ENCODE assay signal across 11 cellular contexts in the genomic region with DNA sequence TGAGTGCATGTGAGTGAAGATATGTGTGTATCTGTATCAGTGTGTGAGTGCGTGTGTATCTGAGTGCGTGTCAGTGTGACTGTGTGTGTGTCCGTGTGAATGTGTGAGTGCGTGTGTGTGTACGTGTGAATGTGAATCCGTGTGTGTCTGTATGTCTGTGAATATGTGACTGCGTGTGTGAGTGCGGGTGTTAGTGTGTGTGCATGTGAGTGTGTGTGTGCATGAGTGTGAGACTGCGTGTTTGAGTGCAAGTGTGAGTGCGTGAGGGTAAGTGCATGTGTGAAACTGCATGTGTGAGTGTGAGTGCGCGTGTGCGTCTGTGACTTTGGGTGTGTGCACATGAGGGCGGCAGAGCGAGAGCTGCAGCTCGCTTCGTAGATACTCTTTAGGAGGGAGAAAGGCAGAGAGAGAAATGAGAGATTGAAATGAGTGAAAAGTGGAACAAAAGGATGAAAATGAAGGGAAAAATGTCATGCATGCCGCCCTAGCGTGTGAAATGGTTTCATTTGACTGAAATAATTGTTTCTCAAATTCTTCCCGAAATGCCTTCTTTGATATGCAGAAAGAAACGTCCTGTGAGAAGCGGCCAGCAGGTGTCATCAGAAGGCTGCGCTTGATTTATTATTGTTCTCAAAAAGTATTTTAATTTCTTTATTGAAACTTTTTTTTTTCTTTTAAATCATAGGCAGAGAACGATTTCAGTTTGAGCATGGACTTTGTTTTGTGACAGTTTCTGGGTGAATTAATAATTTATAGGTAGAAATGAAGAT. TPM values are rescaled to one million over a fixed set of nuclear protein-coding genes. Genes with fewer than 3 reads are reported as not detected.
DNase-seq lines count a peak whose midpoint lies in the region; ATAC-seq and TF ChIP-seq lines count a peak whose summit lies in the region.
"Had no signal": no experiment of that assay in that cellular context is flagged by ENCODE, and none has a peak within 500 bp of the region (broad histone marks: within the 10 kb centered on the region; RNA-seq: fewer than 3 reads in every experiment).

No MANE protein-coding gene starts in this region.

- H3K4me3 Mint-ChIP-seq in WTC11 = no peak overlapping the region

- CTCF ChIA-PET in WTC11 (lab: Charles Lee) = interaction anchor here (0.9 to 1.8 kb wide), 7 partner anchors 15 to 709 kb away, joined by 3 to 6 read pairs (median 4); no protein-coding TSS in a partner anchor

- H3K4me1 ChIP-seq in iPS-20b (ENCODE audit: insufficient read depth, low read length) = peaks cover 3% of the 10 kb centered on the region; the same call in 1 of the 2 replicates

- peak; percentile 13; the same call in 1 of the 2 replicates for ATAC-seq in WTC11
- no peak for ATAC-seq in HG03521 (IDR thresholded peaks at IDR 0.05; ENCODE audit: unreplicated experiment)
- no peak for ATAC-seq in GM21576 (IDR thresholded peaks at IDR 0.05; ENCODE audit: unreplicated experiment)
- ATAC-seq in HG03039 (IDR thresholded peaks at IDR 0.05; ENCODE audit: unreplicated experiment) = no peak

- no peak overlapping the region for H3K4me3 ChIP-seq in AG10803 (ENCODE audit: low read length)
- H3K4me3 ChIP-seq in GM12864 (ENCODE audit: low read depth, low read length) = no peak overlapping the region
- peak overlapping the region; percentile 24; the same call in 1 of the 2 replicates for H3K4me3 ChIP-seq in iPS-20b (ENCODE audit: low read length)
- H3K4me3 ChIP-seq: skin epidermis had no signal

- H3K9ac ChIP-seq in iPS-20b (ENCODE audit: low read depth, low read length) = no peak overlapping the region

- DNase-seq in AG10803 (ENCODE audit: low read depth) = peak; percentile 25
- no peak for DNase-seq in GM12864 (ENCODE audit: low read depth)
- no peak for DNase-seq in WTC11 (ENCODE audit: low spot score)
- DNase-seq in 8988T = no peak
- DNase-seq: effector CD4-positive, alpha-beta T cell; SIG-M5 had no signal

- no peaks in the 10 kb centered on the region for H3K9me3 ChIP-seq in iPS-20b (ENCODE audit: insufficient read depth, low read depth, low read length)

- H3K27me3 Mint-ChIP-seq in WTC11 (ENCODE audit: low read depth) = no peaks in the 10 kb centered on the region

- H3K9me3 Mint-ChIP-seq in WTC11 = no peaks in the 10 kb centered on the region

- H3K27me3 ChIP-seq in iPS-20b (ENCODE audit: insufficient read depth, low read length) = no peaks in the 10 kb centered on the region

- H3K4me1 Mint-ChIP-seq in WTC11 = peaks cover 7% of the 10 kb centered on the region

- TF ChIP-seq CTCF in AG10803 (conservative IDR thresholded peaks at IDR 0.05; ENCODE audit: low read length) = peak; percentile 47
- peak; percentile 21 for TF ChIP-seq CTCF in GM12864 (IDR thresholded peaks at IDR 0.05; ENCODE audit: low read depth, low read length, missing control alignments)
- TF ChIP-seq CTCF in WTC11 (IDR thresholded peaks at IDR 0.05) = no peak

- no peaks in the 10 kb centered on the region for H3K36me3 ChIP-seq in iPS-20b (ENCODE audit: insufficient read depth, low read depth, low read length)

- H3K27ac ChIP-seq in iPS-20b (ENCODE audit: low read length) = no peak overlapping the region
- H3K27ac ChIP-seq: skin epidermis had no signal

- POLR2A ChIA-PET in WTC11 (lab: Charles Lee) = no interaction called here

- no peak overlapping the region for H3K27ac Mint-ChIP-seq in WTC11

- H3K36me3 Mint-ChIP-seq in WTC11 = no peaks in the 10 kb centered on the region

TF ChIP-seq in WTC11, 78 proteins besides CTCF, POLR2A, EP300 and RAD21:
- no peak for TF ChIP-seq CREB1 (CRISPR knock-in tag; IDR thresholded peaks at IDR 0.05)
- TF ChIP-seq ZNF423 (CRISPR knock-in tag; IDR thresholded peaks at IDR 0.05) = no peak
- no peak for TF ChIP-seq TCF7 (CRISPR knock-in tag; IDR thresholded peaks at IDR 0.05; ENCODE audit: low read depth)
- TF ChIP-seq, protein P1, sequence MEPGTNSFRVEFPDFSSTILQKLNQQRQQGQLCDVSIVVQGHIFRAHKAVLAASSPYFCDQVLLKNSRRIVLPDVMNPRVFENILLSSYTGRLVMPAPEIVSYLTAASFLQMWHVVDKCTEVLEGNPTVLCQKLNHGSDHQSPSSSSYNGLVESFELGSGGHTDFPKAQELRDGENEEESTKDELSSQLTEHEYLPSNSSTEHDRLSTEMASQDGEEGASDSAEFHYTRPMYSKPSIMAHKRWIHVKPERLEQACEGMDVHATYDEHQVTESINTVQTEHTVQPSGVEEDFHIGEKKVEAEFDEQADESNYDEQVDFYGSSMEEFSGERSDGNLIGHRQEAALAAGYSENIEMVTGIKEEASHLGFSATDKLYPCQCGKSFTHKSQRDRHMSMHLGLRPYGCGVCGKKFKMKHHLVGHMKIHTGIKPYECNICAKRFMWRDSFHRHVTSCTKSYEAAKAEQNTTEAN (CRISPR knock-in tag; IDR thresholded peaks at IDR 0.05) = peak; percentile 99
- TF ChIP-seq RORB (CRISPR knock-in tag; IDR thresholded peaks at IDR 0.05) = no peak

RNA-seq across cellular contexts. Expression of gene ZNF407, which starts 25.6 kb away (rescaled TPM):
- total RNA-seq in WTC11 (2021) = 5.1 to 6.5 TPM (median 5.8 TPM) in 3 replicates
